In genomic region chr3:159886050-159886449, GRCh38 we compare ENCODE assay signal across 17 cellular contexts. TPM values are rescaled to one million over a fixed set of nuclear protein-coding genes. Genes with fewer than 3 reads are reported as not detected.
DNase-seq lines count a peak whose midpoint lies in the region; ATAC-seq and TF ChIP-seq lines count a peak whose summit lies in the region.
"Had no signal": no experiment of that assay in that cellular context is flagged by ENCODE, and none has a peak within 500 bp of the region (broad histone marks: within the 10 kb centered on the region; RNA-seq: fewer than 3 reads in every experiment).

No MANE protein-coding gene starts in this region.

- H3K36me3 Mint-ChIP-seq in endothelial cell (ENCODE audit: low read depth, unreplicated experiment) (peaks cover 33% of the 10 kb centered on the region), immature natural killer cell (no peaks in the 10 kb centered on the region)
- H3K36me3 Mint-ChIP-seq in naive thymus-derived CD8-positive, alpha-beta T cell, result no peaks in the 10 kb centered on the region

- H4K8ac ChIP-seq in neuronal stem cell (ENCODE audit: low read depth, low read length), result no peak overlapping the region

- H3K79me1 ChIP-seq in neuronal stem cell (ENCODE audit: low read depth, low read length), result no peaks in the 10 kb centered on the region

- H3K4me3 ChIP-seq in neuronal stem cell (ENCODE audit: low read length in 2 of 2), result no peak overlapping the region
- H3K4me3 ChIP-seq: pancreas, spleen, vagina had no signal

- no peak overlapping the region for H3K4ac ChIP-seq in neuronal stem cell (ENCODE audit: low read length)

- H3K36me3 ChIP-seq in neuronal stem cell (replicated peaks in 1 of 2; ENCODE audit: control insufficient read depth in 2 of 2, insufficient read depth in 2 of 2, low read length in 2 of 2), result peaks cover 3 to 31% of the 10 kb centered on the region in 2 donors
- H3K36me3 ChIP-seq: pancreas, spleen, vagina had no signal

- DNase-seq in endothelial cell (ENCODE audit: low spot score) (no peak), neuronal stem cell (ENCODE audit: low spot score) (no peak), COR-L47 (lab: John Stamatoyannopoulos, UW) (no peak), immature natural killer cell (no peak)
- no peak for DNase-seq in naive thymus-derived CD8-positive, alpha-beta T cell
- DNase-seq: endodermal cell; NCI-H2029 treated with DMSO at 0.1 percent for 48 hours; NCI-H526; pancreas; PC-3; spleen; stimulated activated naive CD4-positive, alpha-beta T cell had no signal

- no peak overlapping the region for H3K4me2 ChIP-seq in neuronal stem cell (ENCODE audit: insufficient read depth, low read length, poor library complexity, severe bottlenecking)

- H3K18ac ChIP-seq in neuronal stem cell (ENCODE audit: low read length), result no peak overlapping the region

- no peak overlapping the region for H2BK15ac ChIP-seq in neuronal stem cell (ENCODE audit: low read length)

- H2BK5ac ChIP-seq in neuronal stem cell (ENCODE audit: low read length), result no peak overlapping the region

- H2AK5ac ChIP-seq in neuronal stem cell (ENCODE audit: low read depth, low read length), result no peak overlapping the region

- H4K91ac ChIP-seq in neuronal stem cell (ENCODE audit: low read depth, low read length, poor library complexity), result no peak overlapping the region

- no peaks in the 10 kb centered on the region for H3K9me3 Mint-ChIP-seq in endothelial cell (ENCODE audit: unreplicated experiment)
- no peaks in the 10 kb centered on the region for H3K9me3 Mint-ChIP-seq in naive thymus-derived CD8-positive, alpha-beta T cell
- no peaks in the 10 kb centered on the region for H3K9me3 Mint-ChIP-seq in immature natural killer cell
- H3K9me3 Mint-ChIP-seq: central memory CD8-positive, alpha-beta T cell; endodermal cell had no signal

- H2AFZ ChIP-seq in neuronal stem cell (ENCODE audit: low read length), result no peak overlapping the region

- no peak overlapping the region for H3K23ac ChIP-seq in neuronal stem cell (ENCODE audit: low read depth, low read length, poor library complexity)

- H3K4me1 ChIP-seq in neuronal stem cell (ENCODE audit: control insufficient read depth in 2 of 2, insufficient read depth in 1 of 2, low read depth in 1 of 2, low read length in 2 of 2), result peaks cover 14 to 18% of the 10 kb centered on the region in 2 donors
- H3K4me1 ChIP-seq: pancreas had no signal

- H3K14ac ChIP-seq in neuronal stem cell (ENCODE audit: low read length), result no peak overlapping the region

- no peak overlapping the region for H2BK12ac ChIP-seq in neuronal stem cell (ENCODE audit: low read length)

- no peak overlapping the region for H2BK120ac ChIP-seq in neuronal stem cell (ENCODE audit: low read depth, low read length)

- no peak for TF ChIP-seq CTCF in endothelial cell (IDR thresholded peaks at IDR 0.05; ENCODE audit: unreplicated experiment)

- H3K4me3 Mint-ChIP-seq in endothelial cell (ENCODE audit: unreplicated experiment) (no peak overlapping the region), immature natural killer cell (no peak overlapping the region)
- no peak overlapping the region for H3K4me3 Mint-ChIP-seq in naive thymus-derived CD8-positive, alpha-beta T cell
- H3K4me3 Mint-ChIP-seq: central memory CD8-positive, alpha-beta T cell; endodermal cell had no signal

- H3K27me3 Mint-ChIP-seq in endothelial cell (ENCODE audit: unreplicated experiment) (no peaks in the 10 kb centered on the region), immature natural killer cell (ENCODE audit: low read depth in 3 of 3) (peaks cover 0 to 12% (median 1%) of the 10 kb centered on the region in 3 donors)
- H3K27me3 Mint-ChIP-seq in naive thymus-derived CD8-positive, alpha-beta T cell, result peaks cover 0 to 7% (median 4%) of the 10 kb centered on the region in 5 donors

- peak; percentile 59 for ATAC-seq in GM18499 (IDR thresholded peaks at IDR 0.05; ENCODE audit: insufficient read depth, unreplicated experiment)
- ATAC-seq in GM21360 (IDR thresholded peaks at IDR 0.05; ENCODE audit: unreplicated experiment), result peak; percentile 66
- peak; percentile 46 for ATAC-seq in HG02973 (IDR thresholded peaks at IDR 0.05; ENCODE audit: unreplicated experiment)
- no peak for ATAC-seq in naive thymus-derived CD8-positive, alpha-beta T cell
- ATAC-seq: pancreas, PC-3 had no signal

- no peaks in the 10 kb centered on the region for H3K9me3 ChIP-seq in neuronal stem cell (replicated peaks in 1 of 2; ENCODE audit: control insufficient read depth in 2 of 2, insufficient read depth in 1 of 2, low read depth in 1 of 2, low read length in 2 of 2)
- H3K9me3 ChIP-seq: pancreas, spleen, vagina had no signal

- POLR2A ChIA-PET in naive thymus-derived CD8-positive, alpha-beta T cell (lab: Charles Lee), result no interaction called here

- H3K27me3 ChIP-seq in neuronal stem cell (ENCODE audit: control insufficient read depth in 3 of 3, insufficient read depth in 3 of 3, low read depth in 1 of 3, low read length in 3 of 3), result no peaks in the 10 kb centered on the region
- H3K27me3 ChIP-seq: pancreas, spleen, vagina had no signal

- H3K27ac Mint-ChIP-seq in endothelial cell (ENCODE audit: unreplicated experiment), result peak overlapping the region; percentile 14
- H3K27ac Mint-ChIP-seq in naive thymus-derived CD8-positive, alpha-beta T cell, result no peak overlapping the region
- no peak overlapping the region for H3K27ac Mint-ChIP-seq in immature natural killer cell
- H3K27ac Mint-ChIP-seq: endodermal cell had no signal

- H3K4me1 Mint-ChIP-seq in endothelial cell (ENCODE audit: unreplicated experiment) (peaks cover 33% of the 10 kb centered on the region), immature natural killer cell (no peaks in the 10 kb centered on the region)
- no peaks in the 10 kb centered on the region for H3K4me1 Mint-ChIP-seq in naive thymus-derived CD8-positive, alpha-beta T cell
- H3K4me1 Mint-ChIP-seq: central memory CD8-positive, alpha-beta T cell; endodermal cell had no signal

- no CpG with 5 or more reads among the region's 3 CpGs for WGBS in neuronal stem cell (ENCODE audit: extremely low coverage in 2 of 2, insufficient read length in 2 of 2, insufficient replicate concordance in 1 of 2), 2 donors

- no peak overlapping the region for H3K9ac ChIP-seq in neuronal stem cell (ENCODE audit: low read depth, low read length, poor library complexity)

- H3K27ac ChIP-seq in neuronal stem cell (replicated peaks; ENCODE audit: low read length), result no peak overlapping the region
- H3K27ac ChIP-seq: pancreas, spleen, vagina had no signal

RNA-seq across cellular contexts. Expression of gene SCHIP1, which starts 46.4 kb away (rescaled TPM):
- 102 TPM for total RNA-seq in endothelial cell (ENCODE audit: unreplicated experiment)
- 31.0 TPM for polyA plus RNA-seq in neuronal stem cell (2013, experiment 1 of 2)
- 31.4 TPM for polyA plus RNA-seq in neuronal stem cell (2013, experiment 2 of 2)
- total RNA-seq in naive thymus-derived CD8-positive, alpha-beta T cell, result not detected
- not detected for polyA plus RNA-seq in naive thymus-derived CD8-positive, alpha-beta T cell
- not detected for polyA plus RNA-seq in immature natural killer cell

Comparison
In these comparisons a context has a peak if more than half of its experiments do, and no peak if none do; other contexts are left out.
1. ATAC-seq: peak in GM18499 (single experiment), GM21360 (single experiment) and HG02973 (single experiment); none in naive thymus-derived CD8-positive, alpha-beta T cell (0 of 2).
2. RNA of gene SCHIP1, which starts 46.4 kb away (total RNA-seq): 102 TPM in endothelial cell (single experiment); not detected in naive thymus-derived CD8-positive, alpha-beta T cell; every median in the first group is over 100 times any median in the second.